8 cellular contexts compared by ENCODE assay signal in the genomic region with DNA sequence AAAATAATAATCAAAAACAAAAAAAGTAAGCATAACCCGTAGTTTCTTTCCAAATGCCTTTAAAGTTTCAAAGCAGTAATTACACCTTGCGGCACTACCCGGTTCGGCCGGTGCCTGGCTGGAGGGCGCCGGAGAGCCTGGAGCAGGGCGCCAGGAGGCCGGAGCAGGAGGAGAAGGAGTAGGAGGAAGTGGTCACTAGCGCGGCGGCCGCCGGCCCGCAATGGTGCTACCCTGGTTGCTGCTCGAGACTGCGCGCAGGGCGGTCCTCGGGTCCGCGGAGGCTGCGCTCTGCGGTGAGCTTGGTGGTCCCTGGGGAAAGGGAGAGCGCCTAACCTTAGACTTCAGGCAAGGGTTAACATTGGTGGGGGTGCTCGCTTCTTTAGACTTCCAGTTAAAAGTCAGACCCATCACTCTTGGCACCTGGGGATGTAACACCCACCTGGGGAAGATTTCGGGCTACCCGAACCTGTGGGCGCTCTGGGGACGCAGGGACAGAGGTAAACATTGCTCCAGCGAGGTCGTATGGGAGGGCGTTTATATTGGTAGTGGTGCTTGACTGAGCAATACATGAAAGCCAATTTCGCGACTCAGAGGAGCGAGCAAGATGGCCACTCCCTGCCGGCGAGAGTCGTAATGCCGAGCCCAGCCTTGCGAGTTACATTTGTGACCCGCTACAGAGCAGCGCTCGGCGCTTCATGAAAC. TPM values are rescaled to one million over a fixed set of nuclear protein-coding genes. Genes with fewer than 3 reads are reported as not detected.
A peak's percentile ranks its signal among the peaks of the same experiment; 100 is the strongest.
DNase-seq lines count a peak whose midpoint lies in the region; ATAC-seq, FAIRE-seq and TF ChIP-seq lines count a peak whose summit lies in the region.

No MANE protein-coding gene starts in this region.

- H3K4me3 ChIP-seq in LNCaP clone FGC (ENCODE audit: low read depth, low read length), result peak overlapping the region; percentile 95
- H3K4me3 ChIP-seq in RWPE2 (ENCODE audit: severe bottlenecking), result peak overlapping the region; percentile 77
- peak overlapping the region; percentile 82 for H3K4me3 ChIP-seq in fibroblast of mammary gland (ENCODE audit: control insufficient read depth, low read depth, low read length)
- peak overlapping the region; percentile 66 to 85 (median 78) for H3K4me3 ChIP-seq in stomach

- no peak for TF ChIP-seq EP300 in stomach (IDR thresholded peaks at IDR 0.05)

- peak; percentile 72 for TF ChIP-seq CTCF in LNCaP clone FGC (IDR thresholded peaks at IDR 0.05; ENCODE audit: control insufficient read depth, extremely low read depth, insufficient read depth)
- TF ChIP-seq CTCF in RWPE2 (IDR thresholded peaks at IDR 0.05; ENCODE audit: poor library complexity, severe bottlenecking), result peak; percentile 94
- peak; percentile 78 for TF ChIP-seq CTCF in fibroblast of mammary gland (conservative IDR thresholded peaks at IDR 0.05; ENCODE audit: control insufficient read depth, insufficient read depth, low read depth, low read length)
- TF ChIP-seq CTCF in stomach (IDR thresholded peaks at IDR 0.05), result peak in 5 of 7 experiments; percentile 72 to 93 (median 87)

- no peaks in the 10 kb centered on the region for H3K4me1 ChIP-seq in RWPE2 (ENCODE audit: insufficient read depth, poor library complexity, severe bottlenecking)
- peaks cover 6 to 45% (median 28%) of the 10 kb centered on the region in 4 donors for H3K4me1 ChIP-seq in stomach

- H3K36me3 Mint-ChIP-seq in natural killer cell treated with Interleukin-12 subunit alpha and Interleukin-12 subunit beta and Interleukin-15 and Interleukin-18, amount 100 ng/mL, for 72 hours, result no peaks in the 10 kb centered on the region

- WGBS in stomach, 5 donors, result 0% methylated on average over 36 to 45 of the region's 45 CpGs

- H3K36me3 ChIP-seq in RWPE2 (ENCODE audit: low read depth), result no peaks in the 10 kb centered on the region; the same call in 1 of the 2 replicates
- peaks cover 0 to 3% (median 0%) of the 10 kb centered on the region in 4 donors for H3K36me3 ChIP-seq in stomach

- no peaks in the 10 kb centered on the region for H3K9me3 Mint-ChIP-seq in natural killer cell treated with Interleukin-12 subunit alpha and Interleukin-12 subunit beta and Interleukin-15 and Interleukin-18, amount 100 ng/mL, for 72 hours

- H3K9me3 ChIP-seq in RWPE2 (ENCODE audit: severe bottlenecking) (no peaks in the 10 kb centered on the region), stomach (no peaks in the 10 kb centered on the region)

- H3K27ac ChIP-seq in RWPE2 (ENCODE audit: poor library complexity, severe bottlenecking) (peak overlapping the region; percentile 64), stomach (peak overlapping the region; percentile 90 to 96 (median 93))

- intact Hi-C loops in stomach (cut with DNase I; ENCODE audit: low total_unique reads), result no loop called here

- no peaks in the 10 kb centered on the region for H3K27me3 ChIP-seq in RWPE2 (ENCODE audit: insufficient read depth, poor library complexity, severe bottlenecking)
- no peaks in the 10 kb centered on the region for H3K27me3 ChIP-seq in stomach

- ATAC-seq in RWPE2 (ENCODE audit: low read depth), result peak; percentile 97
- ATAC-seq in natural killer cell treated with Interleukin-12 subunit alpha and Interleukin-12 subunit beta and Interleukin-15 and Interleukin-18, amount 100 ng/mL, for 72 hours, result peak; percentile 99 to 100

- peak; percentile 50 for FAIRE-seq in H54 (lab: Jason Lieb, UNC)

- DNase-seq in GDM1 (lab: John Stamatoyannopoulos, UW) (peak; percentile 74), H54 (ENCODE audit: insufficient read length, low spot score) (peak; percentile 55), LNCaP clone FGC (ENCODE audit: low read depth) (peak; percentile 40), RWPE2 (ENCODE audit: low spot score) (peak; percentile 85), fibroblast of mammary gland (ENCODE audit: low read depth) (peak; percentile 76), stomach (peak; percentile 89)
- DNase-seq in activated T-helper 9 cell treated with anti-CD3 and anti-CD28 coated beads, Interleukin-2, amount 50 U/mL, for 16 hours (ENCODE audit: low read depth), result peak; percentile 66
- DNase-seq in natural killer cell treated with Interleukin-12 subunit alpha and Interleukin-12 subunit beta and Interleukin-15 and Interleukin-18, amount 100 ng/mL, for 72 hours (ENCODE audit: low spot score), result peak; percentile 91

- H3K27ac Mint-ChIP-seq in natural killer cell treated with Interleukin-12 subunit alpha and Interleukin-12 subunit beta and Interleukin-15 and Interleukin-18, amount 100 ng/mL, for 72 hours, result peak overlapping the region; percentile 92 to 97

- no peaks in the 10 kb centered on the region for H3K27me3 Mint-ChIP-seq in natural killer cell treated with Interleukin-12 subunit alpha and Interleukin-12 subunit beta and Interleukin-15 and Interleukin-18, amount 100 ng/mL, for 72 hours

- H3K4me1 Mint-ChIP-seq in natural killer cell treated with Interleukin-12 subunit alpha and Interleukin-12 subunit beta and Interleukin-15 and Interleukin-18, amount 100 ng/mL, for 72 hours (ENCODE audit: low read depth in 2 of 2), result peaks cover 19 to 27% of the 10 kb centered on the region in 2 donors

- TF ChIP-seq POLR2A in H54 (IDR thresholded peaks at IDR 0.05; ENCODE audit: low read depth, low read length) (peak; percentile 98), stomach (IDR thresholded peaks at IDR 0.05) (peak in 2 of 4 donors; percentile 50 to 63)

- peak overlapping the region; percentile 96 for H3K4me3 Mint-ChIP-seq in natural killer cell treated with Interleukin-12 subunit alpha and Interleukin-12 subunit beta and Interleukin-15 and Interleukin-18, amount 100 ng/mL, for 72 hours

RNA-seq across cellular contexts. Expression of a gene that starts 5.8 kb away (rescaled TPM):
- 10 to 100 TPM in 1 of 2 donors, 1 to 10 TPM in 1; 9.8 to 21.7 TPM for total RNA-seq in natural killer cell treated with Interleukin-12 subunit alpha and Interleukin-12 subunit beta and Interleukin-15 and Interleukin-18, amount 100 ng/mL, for 72 hours
- 100 to 1,000 TPM in 1 of 5 donors, 10 to 100 TPM in 3, 1 to 10 TPM in 1; 9.4 to 235 (median 31.3) TPM for total RNA-seq in stomach
- polyA plus RNA-seq in stomach, result 1 to 10 TPM; 2.6 to 5.3 (median 3.1) TPM

RNA-seq across cellular contexts. Expression of a gene that starts 47.5 kb away (rescaled TPM):
- 10 to 100 TPM; 44.2 to 45.5 TPM for total RNA-seq in natural killer cell treated with Interleukin-12 subunit alpha and Interleukin-12 subunit beta and Interleukin-15 and Interleukin-18, amount 100 ng/mL, for 72 hours
- total RNA-seq in stomach, result 100 to 1,000 TPM in 1 of 5 donors, 10 to 100 TPM in 3, 1 to 10 TPM in 1; 1.2 to 158 (median 55.4) TPM
- polyA plus RNA-seq in stomach, result 10 to 100 TPM; 30.6 to 68.6 (median 50.2) TPM

Comparison
In these comparisons a context has a peak if more than half of its experiments do, and no peak if none do; other contexts are left out.
1. Peak in every context shown above with its lines: DNase-seq, ATAC-seq, H3K4me3 ChIP-seq and H3K27ac ChIP-seq.
2. DNase-seq: peak in every context shown above with its lines; median percentile 91 in natural killer cell treated with Interleukin-12 subunit alpha and Interleukin-12 subunit beta and Interleukin-15 and Interleukin-18, amount 100 ng/mL, for 72 hours; 89 in stomach; 85 in RWPE2; 76 in fibroblast of mammary gland; 74 in GDM1; 66 in activated T-helper 9 cell treated with anti-CD3 and anti-CD28 coated beads, Interleukin-2, amount 50 U/mL, for 16 hours; 55 in H54; 40 in LNCaP clone FGC.